Comparison of ENCODE assay signal across 1 cellular context in genomic region chr19:39539519-39540332, GRCh38.
TF ChIP-seq lines count a peak whose summit lies in the region.

Gene EID2 (minus strand): TSS chr19:39540161. CDS start chr19:39540079, 82 bp downstream.

TF ChIP-seq in HCT116, 20 proteins besides CTCF, POLR2A, EP300 and RAD21 (continued from another document):
- TF ChIP-seq REST (IDR thresholded peaks at IDR 0.05; ENCODE audit: low read depth): no peak
